33 cellular contexts compared by ENCODE assay signal in the genomic region with DNA sequence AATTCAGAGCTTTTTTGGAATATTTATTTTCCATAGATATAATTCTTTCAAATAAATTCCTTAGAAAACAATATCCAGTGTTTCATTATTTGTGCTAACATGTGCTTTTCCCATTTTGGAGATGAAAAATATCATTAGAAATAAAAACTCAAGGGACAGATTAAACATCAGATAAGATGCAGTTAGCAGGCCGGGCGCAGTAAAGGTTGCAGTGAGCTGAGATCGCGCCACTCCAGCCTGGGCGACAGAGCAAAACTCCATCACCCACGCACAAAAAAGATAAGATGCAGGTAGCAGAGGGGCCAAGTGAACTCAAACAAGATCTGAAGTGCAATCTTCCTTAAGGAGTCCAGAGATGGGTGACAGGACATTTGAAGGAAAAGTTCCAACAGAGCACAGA. TPM values are rescaled to one million over a fixed set of nuclear protein-coding genes. Genes with fewer than 3 reads are reported as not detected.
DNase-seq lines count a peak whose midpoint lies in the region; ATAC-seq and TF ChIP-seq lines count a peak whose summit lies in the region.
"Had no signal": no experiment of that assay in that cellular context is flagged by ENCODE, and none has a peak within 500 bp of the region (broad histone marks: within the 10 kb centered on the region; RNA-seq: fewer than 3 reads in every experiment).

No MANE protein-coding gene starts in this region.

- H4K20me1 ChIP-seq in SK-N-SH (ENCODE audit: insufficient read depth): no peaks in the 10 kb centered on the region
- no peaks in the 10 kb centered on the region for H4K20me1 ChIP-seq in neural progenitor cell (ENCODE audit: low read depth)
- H4K20me1 ChIP-seq: BLaER1 had no signal

- DNase-seq in SK-N-SH: no peak
- peak; percentile 47 for DNase-seq in cardiac septum (ENCODE audit: low spot score)
- DNase-seq in left ventricle myocardium superior: no peak
- DNase-seq in CD4-positive, CD25-positive, alpha-beta regulatory T cell: no peak
- no peak for DNase-seq in neural progenitor cell (ENCODE audit: low spot score)
- no peak for DNase-seq in BE2C
- DNase-seq: 8988T; ACHN; AML-193; C1 segment of cervical spinal cord; Caco-2; Calu3; CD4-positive, alpha-beta memory T cell; CD4-positive, alpha-beta T cell; CD8-positive, alpha-beta memory T cell; CD8-positive, alpha-beta T cell; COR-L47; DMS 273 treated with DMSO at 0.1 percent for 48 hours; DMS153; DMS53; DMS79; DMS79 treated with DMSO at 0.1 percent for 48 hours; DND-41; EL had no signal

- H3K36me3 Mint-ChIP-seq in CD4-positive, CD25-positive, alpha-beta regulatory T cell: no peaks in the 10 kb centered on the region
- H3K36me3 Mint-ChIP-seq in neural progenitor cell: no peaks in the 10 kb centered on the region
- H3K36me3 Mint-ChIP-seq: CD4-positive, alpha-beta memory T cell; CD8-positive, alpha-beta memory T cell; CD8-positive, alpha-beta T cell had no signal

- no peak overlapping the region for H3K9ac ChIP-seq in SK-N-SH
- no peak overlapping the region for H3K9ac ChIP-seq in neural progenitor cell
- H3K9ac ChIP-seq: BLaER1; BLaER1 treated with 17β-estradiol and CSF1 and Interleukin-3, amounts not matched to agents 10 nM and 100 nM had no signal

- H3K79me2 ChIP-seq in SK-N-SH (ENCODE audit: insufficient read depth): no peaks in the 10 kb centered on the region
- no peaks in the 10 kb centered on the region for H3K79me2 ChIP-seq in neural progenitor cell (ENCODE audit: low read depth)

- no peaks in the 10 kb centered on the region for H3K9me3 ChIP-seq in SK-N-SH
- no peaks in the 10 kb centered on the region for H3K9me3 ChIP-seq in CD4-positive, CD25-positive, alpha-beta regulatory T cell (ENCODE audit: control insufficient read depth in 2 of 2, low read length in 2 of 2)
- no peaks in the 10 kb centered on the region for H3K9me3 ChIP-seq in neural progenitor cell (ENCODE audit: low read depth)
- H3K9me3 ChIP-seq in BE2C: no peaks in the 10 kb centered on the region
- H3K9me3 ChIP-seq: A549; BLaER1; BLaER1 treated with 17β-estradiol and CSF1 and Interleukin-3, amounts not matched to agents 10 nM and 100 nM; Caco-2 had no signal

- no peak for TF ChIP-seq RAD21 in SK-N-SH (IDR thresholded peaks at IDR 0.05; ENCODE audit: low read length)

- POLR2A ChIA-PET in SK-N-SH (lab: Yijun Ruan, JAX): no interaction called here

- 81% methylated on average over 6 of the region's 6 CpGs for WGBS in SK-N-SH (ENCODE audit: low lambda C conversion rate)

- no peak overlapping the region for H3K27ac ChIP-seq in SK-N-SH (ENCODE audit: low read depth in 2 of 2, low read length in 1 of 2)
- H3K27ac ChIP-seq in CD4-positive, CD25-positive, alpha-beta regulatory T cell (ENCODE audit: insufficient read depth, low read length, poor library complexity, severe bottlenecking): no peak overlapping the region
- H3K27ac ChIP-seq in neural progenitor cell: no peak overlapping the region
- H3K27ac ChIP-seq: 22Rv1; A549; BLaER1; BLaER1 treated with 17β-estradiol and CSF1 and Interleukin-3, amounts not matched to agents 10 nM and 100 nM; C4-2B had no signal

- no peaks in the 10 kb centered on the region for H3K36me3 ChIP-seq in SK-N-SH (replicated peaks in 1 of 2; ENCODE audit: control insufficient read depth in 1 of 2, insufficient read depth in 2 of 2, low read length in 1 of 2)
- H3K36me3 ChIP-seq in CD4-positive, CD25-positive, alpha-beta regulatory T cell (ENCODE audit: control insufficient read depth, insufficient read depth, low read length): no peaks in the 10 kb centered on the region
- H3K36me3 ChIP-seq in neural progenitor cell: no peaks in the 10 kb centered on the region
- H3K36me3 ChIP-seq in BE2C: no peaks in the 10 kb centered on the region
- H3K36me3 ChIP-seq: BLaER1 had no signal

- H3K27me3 ChIP-seq in SK-N-SH (ENCODE audit: insufficient read depth) (no peaks in the 10 kb centered on the region), neural progenitor cell (no peaks in the 10 kb centered on the region), BE2C (no peaks in the 10 kb centered on the region)
- no peaks in the 10 kb centered on the region for H3K27me3 ChIP-seq in CD4-positive, CD25-positive, alpha-beta regulatory T cell (ENCODE audit: control insufficient read depth, insufficient read depth, low read length)
- H3K27me3 ChIP-seq: BLaER1; BLaER1 treated with 17β-estradiol and CSF1 and Interleukin-3, amounts not matched to agents 10 nM and 100 nM had no signal

- no peak for TF ChIP-seq EP300 in SK-N-SH (IDR thresholded peaks at IDR 0.05; ENCODE audit: borderline replicate concordance in 1 of 2, low read depth in 1 of 2, low read length in 1 of 2)

- H2AFZ ChIP-seq in SK-N-SH (ENCODE audit: low read depth) (no peak overlapping the region), neural progenitor cell (replicated peaks) (no peak overlapping the region)

- H3K4me3 ChIP-seq in SK-N-SH (ENCODE audit: low read depth in 2 of 2, low read length in 1 of 2): no peak overlapping the region
- no peak overlapping the region for H3K4me3 ChIP-seq in CD4-positive, CD25-positive, alpha-beta regulatory T cell (ENCODE audit: low read depth, low read length)
- no peak overlapping the region for H3K4me3 ChIP-seq in neural progenitor cell
- H3K4me3 ChIP-seq in BE2C (ENCODE audit: low read depth, low read length): no peak overlapping the region
- H3K4me3 ChIP-seq: A549; BLaER1; BLaER1 treated with 17β-estradiol and CSF1 and Interleukin-3, amounts not matched to agents 10 nM and 100 nM had no signal

- H3K4me1 ChIP-seq in SK-N-SH (ENCODE audit: control insufficient read depth in 1 of 2, insufficient read depth in 2 of 2, low read depth in 1 of 2, low read length in 1 of 2): peaks cover 0 to 8% of the 10 kb centered on the region in 2 experiments; a peak in 1 of 4 replicates
- H3K4me1 ChIP-seq in CD4-positive, CD25-positive, alpha-beta regulatory T cell (ENCODE audit: control insufficient read depth, insufficient read depth, low read length, poor library complexity, severe bottlenecking): no peaks in the 10 kb centered on the region
- H3K4me1 ChIP-seq in neural progenitor cell: no peaks in the 10 kb centered on the region
- no peaks in the 10 kb centered on the region for H3K4me1 ChIP-seq in BE2C
- H3K4me1 ChIP-seq: A549; BLaER1; BLaER1 treated with 17β-estradiol and CSF1 and Interleukin-3, amounts not matched to agents 10 nM and 100 nM; Caco-2 had no signal

- intact Hi-C loops in cardiac septum (cut with DNase I) (no loop called here), left ventricle myocardium superior (cut with micrococcal nuclease) (no loop called here)

- H3K9me2 ChIP-seq in SK-N-SH: no peaks in the 10 kb centered on the region

- no peak for TF ChIP-seq CTCF in SK-N-SH (IDR thresholded peaks at IDR 0.05)
- no peak for TF ChIP-seq CTCF in neural progenitor cell (IDR thresholded peaks at IDR 0.05)
- no peak for TF ChIP-seq CTCF in BE2C (IDR thresholded peaks at IDR 0.05; ENCODE audit: low read depth, low read length)

- no peak for ATAC-seq in SK-N-SH treated with all-trans-retinoic acid at 6 μM for 48 hours
- ATAC-seq in left ventricle myocardium superior: no peak
- ATAC-seq in CD4-positive, CD25-positive, alpha-beta regulatory T cell (ENCODE audit: low read depth in 2 of 2): no peak
- ATAC-seq in HG03139 (IDR thresholded peaks at IDR 0.05; ENCODE audit: unreplicated experiment): no peak
- ATAC-seq: A549; CD8-positive, alpha-beta T cell had no signal

- CTCF ChIA-PET in SK-N-SH (lab: Yijun Ruan, JAX): interaction anchor here (1.1 to 1.2 kb wide), 2 partner anchors 11 to 90 kb away, joined by 3 read pairs; no protein-coding TSS in a partner anchor

- no peak overlapping the region for H3K4me3 Mint-ChIP-seq in CD4-positive, CD25-positive, alpha-beta regulatory T cell
- peak overlapping the region; percentile 26 for H3K4me3 Mint-ChIP-seq in neural progenitor cell
- H3K4me3 Mint-ChIP-seq: B cell; CD14-positive monocyte; CD4-positive, alpha-beta memory T cell; CD4-positive, alpha-beta T cell; CD8-positive, alpha-beta memory T cell; CD8-positive, alpha-beta T cell had no signal

- H3K4me2 ChIP-seq in SK-N-SH (no peak overlapping the region), neural progenitor cell (no peak overlapping the region)
- H3K4me2 ChIP-seq: A549; BLaER1; BLaER1 treated with 17β-estradiol and CSF1 and Interleukin-3, amounts not matched to agents 10 nM and 100 nM had no signal

- H3K27me3 Mint-ChIP-seq in CD4-positive, CD25-positive, alpha-beta regulatory T cell: peaks cover 11% of the 10 kb centered on the region
- peaks cover 3% of the 10 kb centered on the region for H3K27me3 Mint-ChIP-seq in neural progenitor cell (ENCODE audit: insufficient read depth, low read depth)
- H3K27me3 Mint-ChIP-seq: CD4-positive, alpha-beta T cell had no signal

- H3K27ac Mint-ChIP-seq in CD4-positive, CD25-positive, alpha-beta regulatory T cell: peak overlapping the region in 2 of 3 donors; percentile 31 to 56
- H3K27ac Mint-ChIP-seq in neural progenitor cell: peak overlapping the region; percentile 12
- H3K27ac Mint-ChIP-seq: B cell; CD4-positive, alpha-beta T cell; CD8-positive, alpha-beta memory T cell; CD8-positive, alpha-beta T cell had no signal

- H3F3A ChIP-seq in SK-N-SH (replicated peaks; ENCODE audit: insufficient read depth) (no peaks in the 10 kb centered on the region), neural progenitor cell (ENCODE audit: low read depth) (no peaks in the 10 kb centered on the region)

- H3K9me3 Mint-ChIP-seq in CD4-positive, CD25-positive, alpha-beta regulatory T cell: no peaks in the 10 kb centered on the region
- H3K9me3 Mint-ChIP-seq in neural progenitor cell: no peaks in the 10 kb centered on the region
- H3K9me3 Mint-ChIP-seq: CD4-positive, alpha-beta memory T cell; CD4-positive, alpha-beta T cell; CD8-positive, alpha-beta memory T cell; CD8-positive, alpha-beta T cell had no signal

- peaks cover 0 to 4% (median 0%) of the 10 kb centered on the region in 4 donors for H3K4me1 Mint-ChIP-seq in CD4-positive, CD25-positive, alpha-beta regulatory T cell
- H3K4me1 Mint-ChIP-seq in neural progenitor cell: peaks cover 19% of the 10 kb centered on the region
- H3K4me1 Mint-ChIP-seq: B cell; CD4-positive, alpha-beta memory T cell; CD8-positive, alpha-beta memory T cell had no signal

TF ChIP-seq in SK-N-SH, 30 proteins besides CTCF, POLR2A, EP300 and RAD21 (continues in another document):
- TF ChIP-seq SMC3 (IDR thresholded peaks at IDR 0.05; ENCODE audit: low read depth, low read length) (no peak), GATA2 (CRISPR knock-in tag; IDR thresholded peaks at IDR 0.05) (peak; percentile 27; the same call in 1 of the 2 replicates)

TF ChIP-seq in SK-N-SH treated with all-trans-retinoic acid at 6 μM for 48 hours, 23 proteins besides CTCF, POLR2A, EP300 and RAD21 (continues in another document):
- TF ChIP-seq SNAI2 (CRISPR knock-in tag; IDR thresholded peaks at IDR 0.05) (no peak), PPARA (CRISPR knock-in tag; IDR thresholded peaks at IDR 0.05; ENCODE audit: borderline replicate concordance) (no peak), OSR1 (CRISPR knock-in tag; IDR thresholded peaks at IDR 0.05) (no peak)

RNA-seq across cellular contexts. Expression of gene ZNF445, which starts 48.0 kb away (rescaled TPM):
- 2.2 and 2.9 TPM in 2 replicates for polyA plus RNA-seq in SK-N-SH (2012; rRNA removed)
- 1.6 and 2.0 TPM in 2 replicates for polyA plus RNA-seq in SK-N-SH (2012; cell fraction: cytosol; rRNA removed)
- polyA plus RNA-seq in SK-N-SH (2012; cell fraction: nucleus; rRNA removed): 6.2 and 8.1 TPM in 2 replicates
- total RNA-seq in cardiac septum: 16.7 TPM
- total RNA-seq in left ventricle myocardium superior: 12.1 TPM
- 14.5 TPM for total RNA-seq in CD4-positive, CD25-positive, alpha-beta regulatory T cell
- 1 to 10 TPM in 3 of 4 donors, under 1 TPM in 1; 0.79 to 3.9 (median 3.3) TPM for polyA plus RNA-seq in CD4-positive, CD25-positive, alpha-beta regulatory T cell
- 28.3 and 29.7 TPM in 2 replicates for total RNA-seq in neural progenitor cell (ENCODE audit: low replicate concordance)
- polyA plus RNA-seq in BE2C (2012; ENCODE audit: insufficient read depth, insufficient read length, low read depth): 4.2 TPM
